In genomic region chr1:116001739-116002487, GRCh38 we compare ENCODE assay signal across 22 cellular contexts. TPM values are rescaled to one million over a fixed set of nuclear protein-coding genes. Genes with fewer than 3 reads are reported as not detected.
DNase-seq lines count a peak whose midpoint lies in the region; ATAC-seq and TF ChIP-seq lines count a peak whose summit lies in the region.
"Had no signal": no experiment of that assay in that cellular context is flagged by ENCODE, and none has a peak within 500 bp of the region (broad histone marks: within the 10 kb centered on the region; RNA-seq: fewer than 3 reads in every experiment).

No MANE protein-coding gene starts in this region.

- H3K4me3 ChIP-seq in dorsolateral prefrontal cortex: no peak overlapping the region
- H3K4me3 ChIP-seq: GM12878, GM23338 had no signal

- peak; percentile 16 for DNase-seq in EL
- peak; percentile 9 for DNase-seq in NCI-H774 (lab: John Stamatoyannopoulos, UW)
- no peak for DNase-seq in dorsolateral prefrontal cortex
- DNase-seq in osteocyte (ENCODE audit: extremely low spot score, unreplicated experiment): no peak
- DNase-seq in activated CD4-positive, CD25-positive, alpha-beta regulatory T cell (lab: John Stamatoyannopoulos, UW): no peak
- no peak for DNase-seq in pons (ENCODE audit: low spot score)
- no peak for DNase-seq in NCI-H1105 treated with DMSO at 0.1 percent for 48 hours (lab: John Stamatoyannopoulos, UW)
- DNase-seq: activated CD4-positive, alpha-beta T cell treated with anti-CD3 and anti-CD28 coated beads for 36 hours; activated gamma-delta T cell treated with Interleukin-2 at 50 U/mL for 16 hours; dermis blood vessel endothelial cell; NCI-H1092; NCI-H2107; NCI-H524 treated with DMSO at 0.1 percent for 48 hours; retina; SK-N-SH; T1000 had no signal

- H3K27ac Mint-ChIP-seq in osteocyte (ENCODE audit: unreplicated experiment): peak overlapping the region; percentile 6
- H3K27ac Mint-ChIP-seq: activated CD4-positive, alpha-beta T cell treated with anti-CD3 and anti-CD28 coated beads for 36 hours; GM23338; mesothelial cell of epicardium had no signal

- peak overlapping the region in 58 of 59 donors; percentile 35 to 98 (median 91) for H3K27ac ChIP-seq in dorsolateral prefrontal cortex
- H3K27ac ChIP-seq: HL-60 had no signal

- H3K27me3 ChIP-seq in dorsolateral prefrontal cortex: no peaks in the 10 kb centered on the region

- no peak for ATAC-seq in GM18517 (IDR thresholded peaks at IDR 0.05; ENCODE audit: unreplicated experiment)
- ATAC-seq: activated CD4-positive, alpha-beta T cell treated with anti-CD3 and anti-CD28 coated beads for 36 hours; GM12878 had no signal

- no peaks in the 10 kb centered on the region for H3K27me3 Mint-ChIP-seq in osteocyte (ENCODE audit: unreplicated experiment)

- intact Hi-C loops in dorsolateral prefrontal cortex (cut with DNase I): no loop called here

- peaks cover 8% of the 10 kb centered on the region for H3K4me1 Mint-ChIP-seq in osteocyte (ENCODE audit: unreplicated experiment)
- H3K4me1 Mint-ChIP-seq: mesothelial cell of epicardium had no signal

- peaks cover 43% of the 10 kb centered on the region for H3K36me3 Mint-ChIP-seq in osteocyte (ENCODE audit: unreplicated experiment)

- peaks cover 38% of the 10 kb centered on the region for H3K9me3 Mint-ChIP-seq in osteocyte (ENCODE audit: unreplicated experiment)

- no peak overlapping the region for H3K4me3 Mint-ChIP-seq in osteocyte (ENCODE audit: unreplicated experiment)
- H3K4me3 Mint-ChIP-seq: activated CD4-positive, alpha-beta T cell treated with anti-CD3 and anti-CD28 coated beads for 36 hours; GM23338; mesothelial cell of epicardium; neural crest cell had no signal

- TF ChIP-seq CTCF in dorsolateral prefrontal cortex (IDR thresholded peaks at IDR 0.05 in 54 of 56, conservative IDR thresholded peaks at IDR 0.05 in 2 of 56; ENCODE audit: low read depth in 1 of 56, partially characterized antibody in 56 of 56): no peak
- TF ChIP-seq CTCF in osteocyte (IDR thresholded peaks at IDR 0.05): no peak

RNA-seq across cellular contexts. Expression of gene SLC22A15, which starts 25.6 kb away (rescaled TPM):
- total RNA-seq in dorsolateral prefrontal cortex: 10 to 100 TPM; 18.9 to 85.6 (median 29.7) TPM
- 4.5 and 5.8 TPM in 2 replicates for total RNA-seq in osteocyte

Comparison
In these comparisons a context has a peak if more than half of its experiments do, and no peak if none do; other contexts are left out.
1. DNase-seq: peak in EL (single experiment) and NCI-H774 (single experiment); none in dorsolateral prefrontal cortex (0 of 10), osteocyte (single experiment), activated CD4-positive, CD25-positive, alpha-beta regulatory T cell (0 of 4), pons (single experiment) and NCI-H1105 treated with DMSO at 0.1 percent for 48 hours (single experiment).